In genomic region chr20:8310618-8311017, GRCh38 we compare ENCODE assay signal across 14 cellular contexts.
DNase-seq lines count a peak whose midpoint lies in the region; ATAC-seq and TF ChIP-seq lines count a peak whose summit lies in the region.
"Had no signal": no experiment of that assay in that cellular context is flagged by ENCODE, and none has a peak within 500 bp of the region (broad histone marks: within the 10 kb centered on the region; RNA-seq: fewer than 3 reads in every experiment).

No MANE protein-coding gene starts in this region.

- H3K36me3 ChIP-seq in HEK293 (ENCODE audit: control insufficient read depth in 2 of 2, insufficient read depth in 1 of 2, low read length in 2 of 2) (no peaks in the 10 kb centered on the region), SK-N-SH (replicated peaks in 1 of 2; ENCODE audit: control insufficient read depth in 1 of 2, insufficient read depth in 2 of 2, low read length in 1 of 2) (peaks cover 0 to 4% of the 10 kb centered on the region in 2 experiments), mesendoderm (ENCODE audit: control insufficient read depth, insufficient read depth, low read length) (no peaks in the 10 kb centered on the region)

- no peak overlapping the region for H2BK15ac ChIP-seq in mesendoderm (replicated peaks; ENCODE audit: low read depth)

- 50% methylated on average over 4 of the region's 4 CpGs for WGBS in SK-N-SH (ENCODE audit: low lambda C conversion rate)
- no CpG with 5 or more reads among the region's 4 CpGs for WGBS in mesendoderm (ENCODE audit: extremely low coverage, insufficient coverage, low lambda C conversion rate)

- H3K27ac Mint-ChIP-seq in endothelial cell (ENCODE audit: unreplicated experiment) = no peak overlapping the region
- H3K27ac Mint-ChIP-seq: B cell; CD4-positive, alpha-beta T cell; IgD-negative memory B cell had no signal

- H3K79me2 ChIP-seq in SK-N-SH (ENCODE audit: insufficient read depth) (peaks cover 7% of the 10 kb centered on the region), mesendoderm (ENCODE audit: control insufficient read depth, insufficient read depth, low read length) (no peaks in the 10 kb centered on the region)

- no peak overlapping the region for H3K9ac ChIP-seq in SK-N-SH
- no peak overlapping the region for H3K9ac ChIP-seq in mesendoderm (ENCODE audit: low read length)

- H3F3A ChIP-seq in SK-N-SH (replicated peaks; ENCODE audit: insufficient read depth) = no peaks in the 10 kb centered on the region

- H3K9me3 ChIP-seq in HEK293 (ENCODE audit: control insufficient read depth, insufficient read depth, low read depth, low read length) (no peaks in the 10 kb centered on the region), SK-N-SH (no peaks in the 10 kb centered on the region)

- H2BK5ac ChIP-seq in mesendoderm (ENCODE audit: low read length) = no peak overlapping the region

- no peak overlapping the region for H3K56ac ChIP-seq in mesendoderm (ENCODE audit: low read length)

- H3K9me3 Mint-ChIP-seq in endothelial cell (ENCODE audit: unreplicated experiment) = no peaks in the 10 kb centered on the region
- H3K9me3 Mint-ChIP-seq: CD4-positive, alpha-beta T cell; IgD-negative memory B cell had no signal

- H4K8ac ChIP-seq in mesendoderm (ENCODE audit: low read depth, low read length) = no peak overlapping the region

- no peak overlapping the region for H3K23ac ChIP-seq in mesendoderm (ENCODE audit: low read length)

- no peak overlapping the region for H3K4me3 Mint-ChIP-seq in endothelial cell (ENCODE audit: unreplicated experiment)
- H3K4me3 Mint-ChIP-seq: B cell; CD4-positive, alpha-beta T cell had no signal

- POLR2A ChIA-PET in HEK293 (lab: Yijun Ruan, JAX) (no interaction called here), SK-N-SH (lab: Yijun Ruan, JAX) (no interaction called here)

- no peaks in the 10 kb centered on the region for H3K36me3 Mint-ChIP-seq in endothelial cell (ENCODE audit: low read depth, unreplicated experiment)

- no peak overlapping the region for H2AFZ ChIP-seq in SK-N-SH (ENCODE audit: low read depth)

- H3K27ac ChIP-seq in HEK293 (ENCODE audit: extremely low read depth, low read depth, low read length) (no peak overlapping the region), SK-N-SH (ENCODE audit: low read depth in 2 of 2, low read length in 1 of 2) (no peak overlapping the region; a peak in 1 of 4 replicates), mesendoderm (ENCODE audit: low read depth, low read length) (no peak overlapping the region), temporal lobe (ENCODE audit: low read depth, low read length) (peak overlapping the region; percentile 17)

- no peak for ATAC-seq in HG03469 (IDR thresholded peaks at IDR 0.05; ENCODE audit: unreplicated experiment)
- ATAC-seq in GM19452 (IDR thresholded peaks at IDR 0.05; ENCODE audit: unreplicated experiment) = no peak

- no peaks in the 10 kb centered on the region for H4K20me1 ChIP-seq in SK-N-SH (ENCODE audit: insufficient read depth)

- no peaks in the 10 kb centered on the region for H3K27me3 Mint-ChIP-seq in endothelial cell (ENCODE audit: unreplicated experiment)
- H3K27me3 Mint-ChIP-seq: B cell; CD4-positive, alpha-beta T cell; IgD-negative memory B cell had no signal

- no peaks in the 10 kb centered on the region for H3K9me2 ChIP-seq in SK-N-SH

- TF ChIP-seq EP300 in SK-N-SH (IDR thresholded peaks at IDR 0.05; ENCODE audit: borderline replicate concordance in 1 of 2, low read depth in 1 of 2, low read length in 1 of 2) = peak in 1 of 2 experiments; percentile 40; a peak in 1 of 4 replicates

- H3K4ac ChIP-seq in mesendoderm (ENCODE audit: low read depth, low read length) = no peak overlapping the region

- H3K18ac ChIP-seq in mesendoderm (ENCODE audit: low read length) = no peak overlapping the region

- CTCF ChIA-PET in HEK293 (lab: Yijun Ruan, JAX) = interaction anchor here (0.6 kb wide), 1 partner anchor 144 kb away, joined by 4 read pairs; no protein-coding TSS in a partner anchor
- CTCF ChIA-PET in SK-N-SH (lab: Yijun Ruan, JAX) = interaction anchor here (0.6 to 1.4 kb wide), 5 partner anchors 8 to 412 kb away, joined by 3 to 4 read pairs (median 3); no protein-coding TSS in a partner anchor

- TF ChIP-seq CTCF in HEK293 (tag by site-specific recombination; IDR thresholded peaks at IDR 0.05) = no peak
- no peak for TF ChIP-seq CTCF in SK-N-SH (IDR thresholded peaks at IDR 0.05)
- no peak for TF ChIP-seq CTCF in endothelial cell (IDR thresholded peaks at IDR 0.05; ENCODE audit: unreplicated experiment)

- H3K4me1 ChIP-seq in HEK293 (ENCODE audit: control insufficient read depth, insufficient read depth, low read length) (peaks cover 4% of the 10 kb centered on the region), SK-N-SH (ENCODE audit: control insufficient read depth in 1 of 2, insufficient read depth in 2 of 2, low read depth in 1 of 2, low read length in 1 of 2) (peaks cover 0 to 19% of the 10 kb centered on the region in 2 experiments; a peak in 3 of 4 replicates), mesendoderm (ENCODE audit: control insufficient read depth, low read depth, low read length) (peaks cover 4% of the 10 kb centered on the region)

- peak; percentile 7; the same call in 1 of the 2 replicates for TF ChIP-seq RAD21 in SK-N-SH (IDR thresholded peaks at IDR 0.05; ENCODE audit: low read length)

- H3K4me3 ChIP-seq in HEK293 (ENCODE audit: low read depth, low read length) (no peak overlapping the region), SK-N-SH (ENCODE audit: low read depth in 2 of 2, low read length in 1 of 2) (no peak overlapping the region), mesendoderm (ENCODE audit: low read length) (no peak overlapping the region)

- H3K4me2 ChIP-seq in SK-N-SH = no peak overlapping the region
- H3K4me2 ChIP-seq in mesendoderm (ENCODE audit: low read length) = no peak overlapping the region

- DNase-seq in SK-N-SH (no peak), mesendoderm (peak; percentile 49), endothelial cell (ENCODE audit: low spot score) (no peak)
- DNase-seq: C1 segment of cervical spinal cord; CD4-positive, alpha-beta T cell; DND-41; GDM1; HCEC 1CT had no signal

- H4K5ac ChIP-seq in mesendoderm (ENCODE audit: low read length) = no peak overlapping the region

- no peaks in the 10 kb centered on the region for H3K27me3 ChIP-seq in SK-N-SH (ENCODE audit: insufficient read depth)
- no peaks in the 10 kb centered on the region for H3K27me3 ChIP-seq in mesendoderm (ENCODE audit: insufficient read depth, low read length, poor library complexity)

- no peak overlapping the region for H2BK120ac ChIP-seq in mesendoderm (ENCODE audit: low read depth, low read length)

- H3K79me1 ChIP-seq in mesendoderm (ENCODE audit: low read length) = no peaks in the 10 kb centered on the region

- H2AK5ac ChIP-seq in mesendoderm (ENCODE audit: low read length) = no peak overlapping the region

- H3K4me1 Mint-ChIP-seq in endothelial cell (ENCODE audit: unreplicated experiment) = no peaks in the 10 kb centered on the region
- H3K4me1 Mint-ChIP-seq: B cell, IgD-negative memory B cell had no signal

TF ChIP-seq in HEK293, 187 proteins besides CTCF, POLR2A, EP300 and RAD21 (continues in another document):
- TF ChIP-seq ZNF18 (tag by site-specific recombination; IDR thresholded peaks at IDR 0.05) (0 out of 2 replicates have a peak, but pooled peaks have one; percentile 27), OSR2 (tag by site-specific recombination; IDR thresholded peaks at IDR 0.05) (0 out of 2 replicates have a peak, but pooled peaks have one; percentile 61)

TF ChIP-seq in SK-N-SH, 30 proteins besides CTCF, POLR2A, EP300 and RAD21:
- TF ChIP-seq NRF1 (IDR thresholded peaks at IDR 0.05; ENCODE audit: low read depth, low read length) (no peak), IRF3 (IDR thresholded peaks at IDR 0.05; ENCODE audit: low read depth, low read length) (no peak), USF1 (IDR thresholded peaks at IDR 0.05; ENCODE audit: borderline replicate concordance, low read depth) (no peak), GATA2 (CRISPR knock-in tag; IDR thresholded peaks at IDR 0.05) (peak; percentile 59)
